Comparison of ENCODE assay signal across 9 cellular contexts in genomic region chr5:38551020-38552017, GRCh38. TPM values are rescaled to one million over a fixed set of nuclear protein-coding genes. Genes with fewer than 3 reads are reported as not detected.
DNase-seq lines count a peak whose midpoint lies in the region; ATAC-seq and TF ChIP-seq lines count a peak whose summit lies in the region.
"Had no signal": no experiment of that assay in that cellular context is flagged by ENCODE, and none has a peak within 500 bp of the region (broad histone marks: within the 10 kb centered on the region; RNA-seq: fewer than 3 reads in every experiment).

No MANE protein-coding gene starts in this region.

- no peak for TF ChIP-seq POLR2A in Peyer's patch (IDR thresholded peaks at IDR 0.05)

- TF ChIP-seq CTCF in Peyer's patch (IDR thresholded peaks at IDR 0.05) (peak in 4 of 6 experiments; percentile 13 to 45 (median 42)), fibroblast of lung (conservative IDR thresholded peaks at IDR 0.05 in 1 of 2, IDR thresholded peaks at IDR 0.05 in 1 of 2; ENCODE audit: low read depth in 1 of 2, low read length in 2 of 2) (peak; percentile 57 to 78)

- peaks cover 73% of the 10 kb centered on the region for H3K79me2 ChIP-seq in fibroblast of lung (ENCODE audit: control insufficient read depth, insufficient read depth, low read length)

- DNase-seq in SIG-M5 treated with dmso at 0.1 percent for 504 hours (lab: John Stamatoyannopoulos, UW; ENCODE audit: unreplicated experiment): peak; percentile 4
- no peak for DNase-seq in SIG-M5 (lab: John Stamatoyannopoulos, UW)
- DNase-seq in Peyer's patch: no peak
- DNase-seq in fibroblast of lung (ENCODE audit: low read depth in 2 of 2): peak; percentile 60 to 75
- peak; percentile 22 for DNase-seq in pulmonary artery endothelial cell (ENCODE audit: low read depth, low spot score)
- no peak for DNase-seq in activated T-helper 2 cell treated with anti-CD3 and anti-CD28 coated beads, Interferon-gamma antibody, Interleukin-2, Interleukin-4, amounts not matched to agents 10 μg/mL and 5 μg/mL and 100 μg/mL, durations not matched to agents 14 hours and 24 hours and 36 hours (ENCODE audit: low spot score)
- DNase-seq in CD1c-positive myeloid dendritic cell (ENCODE audit: extremely low spot score): no peak

- H3K27me3 ChIP-seq in Peyer's patch (peaks cover 0 to 5% of the 10 kb centered on the region in 2 donors), fibroblast of lung (ENCODE audit: control insufficient read depth, insufficient read depth, low read length) (no peaks in the 10 kb centered on the region)

- peaks cover 3% of the 10 kb centered on the region for H3K36me3 Mint-ChIP-seq in activated T-helper 2 cell treated with anti-CD3 and anti-CD28 coated beads, Interferon-gamma antibody, Interleukin-2, Interleukin-4, amounts not matched to agents 10 μg/mL and 5 μg/mL and 100 μg/mL, durations not matched to agents 14 hours and 24 hours and 36 hours (ENCODE audit: low read depth)

- no peak overlapping the region for H3K27ac Mint-ChIP-seq in activated T-helper 2 cell treated with anti-CD3 and anti-CD28 coated beads, Interferon-gamma antibody, Interleukin-2, Interleukin-4, amounts not matched to agents 10 μg/mL and 5 μg/mL and 100 μg/mL, durations not matched to agents 14 hours and 24 hours and 36 hours
- H3K27ac Mint-ChIP-seq: activated naive CD4-positive, alpha-beta T cell treated with anti-CD3 and anti-CD28 coated beads, Interleukin-2, amount 50 U/mL, for 24 hours had no signal

- no peak overlapping the region for H3K4me3 Mint-ChIP-seq in activated T-helper 2 cell treated with anti-CD3 and anti-CD28 coated beads, Interferon-gamma antibody, Interleukin-2, Interleukin-4, amounts not matched to agents 10 μg/mL and 5 μg/mL and 100 μg/mL, durations not matched to agents 14 hours and 24 hours and 36 hours (ENCODE audit: low read depth)
- H3K4me3 Mint-ChIP-seq: activated naive CD4-positive, alpha-beta T cell treated with anti-CD3 and anti-CD28 coated beads, Interleukin-2, amount 50 U/mL, for 24 hours had no signal

- peak overlapping the region; percentile 33 for H3K4me2 ChIP-seq in fibroblast of lung (ENCODE audit: extremely low read depth, insufficient read depth, low read length)

- H3K4me1 Mint-ChIP-seq in activated T-helper 2 cell treated with anti-CD3 and anti-CD28 coated beads, Interferon-gamma antibody, Interleukin-2, Interleukin-4, amounts not matched to agents 10 μg/mL and 5 μg/mL and 100 μg/mL, durations not matched to agents 14 hours and 24 hours and 36 hours (ENCODE audit: low read depth): peaks cover 7% of the 10 kb centered on the region

- peaks cover 0 to 10% (median 0%) of the 10 kb centered on the region in 4 donors for H3K4me1 ChIP-seq in Peyer's patch
- H3K4me1 ChIP-seq in fibroblast of lung (ENCODE audit: control insufficient read depth, extremely low read depth, insufficient read depth, low read length): peaks cover 12% of the 10 kb centered on the region

- no peaks in the 10 kb centered on the region for H3K9me3 Mint-ChIP-seq in activated T-helper 2 cell treated with anti-CD3 and anti-CD28 coated beads, Interferon-gamma antibody, Interleukin-2, Interleukin-4, amounts not matched to agents 10 μg/mL and 5 μg/mL and 100 μg/mL, durations not matched to agents 14 hours and 24 hours and 36 hours
- H3K9me3 Mint-ChIP-seq: activated naive CD4-positive, alpha-beta T cell treated with anti-CD3 and anti-CD28 coated beads, Interleukin-2, amount 50 U/mL, for 24 hours had no signal

- H2AFZ ChIP-seq in fibroblast of lung (ENCODE audit: low read length): no peak overlapping the region

- peak; percentile 72 for ATAC-seq in HG02884 (IDR thresholded peaks at IDR 0.05; ENCODE audit: unreplicated experiment)

- H3K9ac ChIP-seq in fibroblast of lung (ENCODE audit: insufficient read depth, low read length): no peak overlapping the region

- no peak overlapping the region for H3K27ac ChIP-seq in Peyer's patch
- H3K27ac ChIP-seq in fibroblast of lung (ENCODE audit: insufficient read depth, low read length): no peak overlapping the region

- no peaks in the 10 kb centered on the region for H3K36me3 ChIP-seq in Peyer's patch
- no peaks in the 10 kb centered on the region for H3K36me3 ChIP-seq in fibroblast of lung (ENCODE audit: control insufficient read depth, insufficient read depth, low read length)

- H3K9me3 ChIP-seq in Peyer's patch (no peaks in the 10 kb centered on the region), fibroblast of lung (ENCODE audit: control insufficient read depth, insufficient read depth, low read depth, low read length) (no peaks in the 10 kb centered on the region)

- intact Hi-C loops in activated T-helper 2 cell treated with anti-CD3 and anti-CD28 coated beads, Interferon-gamma antibody, Interleukin-2, Interleukin-4, amounts not matched to agents 10 μg/mL and 5 μg/mL and 100 μg/mL, durations not matched to agents 14 hours and 24 hours and 36 hours (cut with micrococcal nuclease): loop anchor here (10.0 kb wide), 2 partner anchors 297 to 523 kb away; partner anchors contain the start of genes EGFLAM and RICTOR

- no peak overlapping the region for H3K4me3 ChIP-seq in Peyer's patch
- H3K4me3 ChIP-seq in fibroblast of lung (replicated peaks in 1 of 4; ENCODE audit: control extremely low read depth in 1 of 4, insufficient read depth in 1 of 4, low read depth in 3 of 4, low read length in 4 of 4): peak overlapping the region in 1 of 4 experiments; percentile 3

- peaks cover 44% of the 10 kb centered on the region for H3K27me3 Mint-ChIP-seq in activated T-helper 2 cell treated with anti-CD3 and anti-CD28 coated beads, Interferon-gamma antibody, Interleukin-2, Interleukin-4, amounts not matched to agents 10 μg/mL and 5 μg/mL and 100 μg/mL, durations not matched to agents 14 hours and 24 hours and 36 hours (ENCODE audit: low read depth)

- H4K20me1 ChIP-seq in fibroblast of lung (ENCODE audit: control insufficient read depth, extremely low read depth, insufficient read depth, low read length): no peaks in the 10 kb centered on the region

RNA-seq across cellular contexts. Expression of gene LIFR, which starts 5.1 kb away (rescaled TPM):
- total RNA-seq in Peyer's patch (10 to 100 TPM; 10.7 to 98.2 (median 19.9) TPM), fibroblast of lung (65.1 and 84.5 TPM in 2 replicates), pulmonary artery endothelial cell (35.8 and 37.4 TPM in 2 replicates)
- polyA plus RNA-seq in fibroblast of lung: 35.7 and 43.6 TPM in 2 replicates
- 19.8 and 26.6 TPM in 2 replicates for polyA plus RNA-seq in fibroblast of lung (2012)
- 15.3 and 21.3 TPM in 2 replicates for polyA minus RNA-seq in fibroblast of lung (ENCODE audit: low replicate concordance)
- total RNA-seq in activated T-helper 2 cell treated with anti-CD3 and anti-CD28 coated beads, Interferon-gamma antibody, Interleukin-2, Interleukin-4, amounts not matched to agents 10 μg/mL and 5 μg/mL and 100 μg/mL, durations not matched to agents 14 hours and 24 hours and 36 hours: 0.25 TPM in 1 of 2 replicates, not detected in the other

Comparison
In these comparisons a context has a peak if more than half of its experiments do, and no peak if none do; other contexts are left out.
1. DNase-seq: peak in SIG-M5 treated with dmso at 0.1 percent for 504 hours (single experiment), fibroblast of lung (2 of 2) and pulmonary artery endothelial cell (single experiment); none in SIG-M5 (single experiment), Peyer's patch (0 of 3), activated T-helper 2 cell treated with anti-CD3 and anti-CD28 coated beads, Interferon-gamma antibody, Interleukin-2, Interleukin-4, amounts not matched to agents 10 μg/mL and 5 μg/mL and 100 μg/mL, durations not matched to agents 14 hours and 24 hours and 36 hours (single experiment) and CD1c-positive myeloid dendritic cell (single experiment).